ENCODE assay signal across 8 cellular contexts in genomic region chr6:90294614-90294988, GRCh38. TPM values are rescaled to one million over a fixed set of nuclear protein-coding genes. Genes with fewer than 3 reads are reported as not detected.
DNase-seq lines count a peak whose midpoint lies in the region; ATAC-seq and TF ChIP-seq lines count a peak whose summit lies in the region.

No MANE protein-coding gene starts in this region.

- H3K4me3 ChIP-seq in neural progenitor cell: peak overlapping the region; percentile 95

- H3K4me1 Mint-ChIP-seq in T-cell: peaks cover 49 to 62% (median 54%) of the 10 kb centered on the region in 3 donors
- H3K4me1 Mint-ChIP-seq in neural progenitor cell: peaks cover 60% of the 10 kb centered on the region

- H3K4me2 ChIP-seq in neural progenitor cell: peak overlapping the region; percentile 90

- H3K4me1 ChIP-seq in ES-I3 (ENCODE audit: insufficient read depth, low read length): peaks cover 12% of the 10 kb centered on the region; the same call in 1 of the 2 replicates
- H3K4me1 ChIP-seq in neural progenitor cell: peaks cover 31% of the 10 kb centered on the region

- H3K9me3 ChIP-seq in ES-I3 (ENCODE audit: control insufficient read depth, insufficient read depth, low read length) (no peaks in the 10 kb centered on the region), neural progenitor cell (ENCODE audit: low read depth) (no peaks in the 10 kb centered on the region)

- H3K27me3 ChIP-seq in neural progenitor cell: peaks cover 34% of the 10 kb centered on the region

- H3K36me3 Mint-ChIP-seq in T-cell (peaks cover 23% of the 10 kb centered on the region), neural progenitor cell (peaks cover 1% of the 10 kb centered on the region)

- peak in 1 of 4 experiments; percentile 10 for ATAC-seq in T-cell (replicated peaks in 1 of 4)
- no peak for ATAC-seq in GM21717 (IDR thresholded peaks at IDR 0.05; ENCODE audit: unreplicated experiment)
- no peak for ATAC-seq in GM18511 (IDR thresholded peaks at IDR 0.05; ENCODE audit: unreplicated experiment)

- H3K36me3 ChIP-seq in ES-I3 (ENCODE audit: insufficient read depth, low read length) (no peaks in the 10 kb centered on the region), neural progenitor cell (no peaks in the 10 kb centered on the region)

- H3K27me3 Mint-ChIP-seq in T-cell (peaks cover 0 to 2% of the 10 kb centered on the region in 2 donors), neural progenitor cell (ENCODE audit: insufficient read depth, low read depth) (peaks cover 12% of the 10 kb centered on the region)

- peak overlapping the region; percentile 84 to 92 (median 92) for H3K4me3 Mint-ChIP-seq in T-cell
- H3K4me3 Mint-ChIP-seq in neural progenitor cell: peak overlapping the region; percentile 89

- H3K9me3 Mint-ChIP-seq in T-cell: no peaks in the 10 kb centered on the region
- peaks cover under 1% of the 10 kb centered on the region for H3K9me3 Mint-ChIP-seq in neural progenitor cell

- H3K27ac Mint-ChIP-seq in T-cell (peak overlapping the region; percentile 94), neural progenitor cell (no peak overlapping the region)

- no peak overlapping the region for H3K27ac ChIP-seq in neural progenitor cell

- peaks cover 15% of the 10 kb centered on the region for H3F3A ChIP-seq in neural progenitor cell (ENCODE audit: low read depth)

- peaks cover 32% of the 10 kb centered on the region for H4K20me1 ChIP-seq in neural progenitor cell (ENCODE audit: low read depth)

- no peak overlapping the region for H2AFZ ChIP-seq in neural progenitor cell (replicated peaks)

- DNase-seq in T-cell (peak; percentile 34 to 75 (median 55)), cerebellar cortex (ENCODE audit: low spot score) (peak; percentile 76), neural progenitor cell (ENCODE audit: low spot score) (peak; percentile 63), NOMO-1 (lab: John Stamatoyannopoulos, UW; ENCODE audit: unreplicated experiment in 2 of 2) (no peak), putamen (ENCODE audit: low spot score) (no peak)

- H3K9ac ChIP-seq in ES-I3 (ENCODE audit: low read depth, low read length) (peak overlapping the region; percentile 76; the same call in 1 of the 2 replicates), neural progenitor cell (no peak overlapping the region)

- CTCF ChIA-PET in T-cell (lab: Charles Lee): interaction anchor here in 1 of 2 donors (1.0 to 1.1 kb wide), 2 partner anchors 185 to 354 kb away, joined by 3 to 5 read pairs; no protein-coding TSS in a partner anchor

- POLR2A ChIA-PET in T-cell (lab: Charles Lee): interaction anchor here (0.6 to 2.8 kb wide), 4 partner anchors 10 to 77 kb away, joined by 3 to 43 read pairs (median 6); no protein-coding TSS in a partner anchor

- H3K79me2 ChIP-seq in neural progenitor cell (ENCODE audit: low read depth): no peaks in the 10 kb centered on the region

- TF ChIP-seq CTCF in neural progenitor cell (IDR thresholded peaks at IDR 0.05): no peak

RNA-seq across cellular contexts. Expression of gene BACH2, which starts 2.0 kb away (rescaled TPM):
- total RNA-seq in T-cell (100 to 1,000 TPM in 2 of 5 donors, 10 to 100 TPM in 3; 81.9 to 196 (median 96.7) TPM), neural progenitor cell (ENCODE audit: low replicate concordance) (3.9 and 5.3 TPM in 2 replicates)

Comparison
In these comparisons a context has a peak if more than half of its experiments do, and no peak if none do; other contexts are left out.
1. DNase-seq: peak in T-cell (34 of 34), cerebellar cortex (single experiment) and neural progenitor cell (single experiment); none in NOMO-1 (0 of 2) and putamen (single experiment).
2. RNA of gene BACH2, which starts 2.0 kb away (total RNA-seq): 81.9 to 196 TPM in T-cell; 3.9 to 5.3 TPM in neural progenitor cell; every median in the first group is over 10 times any median in the second.